8 cellular contexts compared by ENCODE assay signal in the genomic region with DNA sequence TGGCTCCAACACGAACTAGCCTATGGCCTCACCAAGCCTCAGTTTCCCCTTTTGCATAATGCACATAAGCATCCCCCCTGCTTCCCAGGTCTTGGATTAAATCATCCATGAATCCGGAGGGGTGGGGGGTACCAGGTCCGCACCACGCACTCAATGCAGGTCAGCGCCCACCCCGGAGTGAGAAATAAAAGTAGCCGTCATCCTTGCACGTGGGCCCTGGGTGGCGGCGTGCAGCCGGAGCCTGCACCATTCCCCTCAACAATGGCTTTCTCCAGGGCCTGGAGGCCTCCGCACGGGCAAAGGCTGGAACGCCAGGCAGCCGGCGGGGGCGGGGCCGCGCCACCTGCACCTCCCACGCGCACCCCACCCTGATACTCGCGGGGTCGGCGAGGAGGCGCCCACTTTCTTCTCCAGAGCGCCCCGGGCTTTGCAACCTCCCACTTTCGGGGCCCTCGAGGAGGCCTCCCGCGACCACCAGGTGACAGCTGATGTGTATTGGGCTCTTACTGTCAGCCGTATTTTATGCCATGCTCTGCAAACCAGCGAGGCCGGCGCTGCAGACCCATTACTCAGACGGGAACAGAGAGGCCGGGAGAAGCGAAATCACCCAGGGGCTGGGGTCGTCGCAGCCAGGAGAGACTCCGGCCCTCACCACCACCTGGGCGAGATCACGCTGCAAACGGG. TPM values are rescaled to one million over a fixed set of nuclear protein-coding genes. Genes with fewer than 3 reads are reported as not detected.
DNase-seq lines count a peak whose midpoint lies in the region; ATAC-seq and TF ChIP-seq lines count a peak whose summit lies in the region.

No MANE protein-coding gene starts in this region.

- BruUV-seq in PC-9 (replicated peaks; lab: Mats Ljungman, UMichigan), result no TSS peak

- no peaks in the 10 kb centered on the region for H3K9me3 ChIP-seq in DOHH2 (ENCODE audit: control insufficient read depth, insufficient read depth, low read length)
- H3K9me3 ChIP-seq in PC-9 (ENCODE audit: insufficient read depth, low read depth), result no peaks in the 10 kb centered on the region
- no peaks in the 10 kb centered on the region for H3K9me3 ChIP-seq in gastroesophageal sphincter
- no peaks in the 10 kb centered on the region for H3K9me3 ChIP-seq in vagina

- peaks cover 40% of the 10 kb centered on the region for H3K79me2 ChIP-seq in DOHH2 (ENCODE audit: control insufficient read depth, low read length)
- peaks cover 26% of the 10 kb centered on the region for H3K79me2 ChIP-seq in PC-9 (ENCODE audit: low read depth)

- peak overlapping the region; percentile 92 for H3K4me2 ChIP-seq in DOHH2 (ENCODE audit: low read length)
- H3K4me2 ChIP-seq in PC-9, result peak overlapping the region; percentile 90

- H3F3A ChIP-seq in DOHH2 (ENCODE audit: control insufficient read depth, insufficient read depth) (peaks cover 24% of the 10 kb centered on the region), PC-9 (ENCODE audit: insufficient read depth, low read depth) (peaks cover 22% of the 10 kb centered on the region; the same call in 1 of the 2 replicates)

- no peak for TF ChIP-seq EP300 in gastroesophageal sphincter (IDR thresholded peaks at IDR 0.05)

- POLR2A ChIA-PET in PC-9 (lab: Charles Lee; ENCODE audit: unreplicated experiment), result interaction anchor here (0.5 to 3.6 kb wide), 16 partner anchors 14 to 571 kb away, joined by 3 to 33 read pairs (median 5); no protein-coding TSS in a partner anchor

- peaks cover 33% of the 10 kb centered on the region for H3K4me1 ChIP-seq in DOHH2 (ENCODE audit: control insufficient read depth, low read length)
- peaks cover 11% of the 10 kb centered on the region for H3K4me1 ChIP-seq in PC-9 (replicated peaks; ENCODE audit: insufficient read depth)
- H3K4me1 ChIP-seq in gastroesophageal sphincter, result peaks cover 0 to 42% (median 6%) of the 10 kb centered on the region in 3 donors
- H3K4me1 ChIP-seq in vagina, result peaks cover 41% of the 10 kb centered on the region

- WGBS in gastroesophageal sphincter (ENCODE audit: low coverage in 1 of 2), 2 donors, result 0% methylated on average over 3 of the region's 45 CpGs; no CpG with 5 or more reads in 1 of the 2 donors

- H4K20me1 ChIP-seq in DOHH2 (ENCODE audit: control insufficient read depth, insufficient read depth, low read depth, low read length) (peaks cover 10% of the 10 kb centered on the region; the same call in 1 of the 2 replicates), PC-9 (ENCODE audit: insufficient read depth) (peaks cover 11% of the 10 kb centered on the region; the same call in 1 of the 2 replicates)

- H3K9me2 ChIP-seq in DOHH2 (replicated peaks; ENCODE audit: control insufficient read depth, low read length) (no peaks in the 10 kb centered on the region), PC-9 (ENCODE audit: insufficient read depth) (no peaks in the 10 kb centered on the region)

- H2AFZ ChIP-seq in PC-9, result no peak overlapping the region

- peak; percentile 8 for ATAC-seq in HG02588 (IDR thresholded peaks at IDR 0.05; ENCODE audit: unreplicated experiment)
- ATAC-seq in gastroesophageal sphincter, result peak; percentile 18
- peak; percentile 2 for ATAC-seq in omental fat pad (ENCODE audit: low FRiP score)

- H3K27ac ChIP-seq in DOHH2 (ENCODE audit: low read depth, low read length) (peak overlapping the region; percentile 40), PC-9 (peak overlapping the region; percentile 45; the same call in 1 of the 2 replicates), gastroesophageal sphincter (peak overlapping the region; percentile 58 to 94 (median 92)), vagina (peak overlapping the region; percentile 85)

- H3K36me3 ChIP-seq in DOHH2 (ENCODE audit: control insufficient read depth, low read length), result peaks cover 30% of the 10 kb centered on the region
- no peaks in the 10 kb centered on the region for H3K36me3 ChIP-seq in PC-9 (ENCODE audit: low read depth)
- H3K36me3 ChIP-seq in gastroesophageal sphincter, result peaks cover 0 to 11% of the 10 kb centered on the region in 2 donors
- H3K36me3 ChIP-seq in vagina, result no peaks in the 10 kb centered on the region

- TF ChIP-seq CTCF in DOHH2 (IDR thresholded peaks at IDR 0.05; ENCODE audit: low read depth, low read length, poor library complexity, severe bottlenecking) (no peak), PC-9 (conservative IDR thresholded peaks at IDR 0.05) (no peak), gastroesophageal sphincter (IDR thresholded peaks at IDR 0.05) (no peak), omental fat pad (IDR thresholded peaks at IDR 0.05) (no peak), vagina (IDR thresholded peaks at IDR 0.05) (no peak)

- H3K4me3 ChIP-seq in DOHH2 (ENCODE audit: low read length), result peak overlapping the region; percentile 99
- peak overlapping the region; percentile 77; the same call in 1 of the 2 replicates for H3K4me3 ChIP-seq in PC-9
- peak overlapping the region; percentile 83 to 92 for H3K4me3 ChIP-seq in gastroesophageal sphincter
- peak overlapping the region; percentile 62 to 98 for H3K4me3 ChIP-seq in vagina

- DNase-seq in PC-9 (peak in 1 of 2 experiments; percentile 57), omental fat pad (ENCODE audit: low spot score) (no peak), vagina (ENCODE audit: extremely low spot score in 2 of 2) (no peak), 8988T (no peak)
- DNase-seq in activated effector memory CD4-positive, alpha-beta T cell treated with anti-CD3 and anti-CD28 coated beads, Interleukin-2, amount 50 U/mL, for 16 hours, result peak; percentile 85

- CTCF ChIA-PET in PC-9 (lab: Charles Lee), result interaction anchor here (1.2 kb wide), 1 partner anchor 104 kb away, joined by 8 read pairs; no protein-coding TSS in a partner anchor

- TF ChIP-seq POLR2A in gastroesophageal sphincter (IDR thresholded peaks at IDR 0.05), result no peak
- no peak for TF ChIP-seq POLR2A in vagina (IDR thresholded peaks at IDR 0.05)

- H3K27me3 ChIP-seq in DOHH2 (ENCODE audit: control insufficient read depth, low read length) (no peaks in the 10 kb centered on the region), PC-9 (ENCODE audit: insufficient read depth, low read depth) (no peaks in the 10 kb centered on the region), gastroesophageal sphincter (no peaks in the 10 kb centered on the region), vagina (no peaks in the 10 kb centered on the region)

- intact Hi-C loops in PC-9 (cut with micrococcal nuclease; ENCODE audit: unreplicated experiment), result loop anchor here (1.0 kb wide), 1 partner anchor 104 kb away; no protein-coding TSS in a partner anchor
- intact Hi-C loops in vagina (cut with DNase I), result loop anchor here (2.0 kb wide), 1 partner anchor 136 kb away; no protein-coding TSS in a partner anchor

RNA-seq across cellular contexts. Expression of a gene that starts 0.8 kb away (rescaled TPM):
- total RNA-seq in PC-9 (2021), result 24.7 and 35.5 TPM in 2 replicates
- 100 to 1,000 TPM in 1 of 4 donors, 10 to 100 TPM in 3; 69.9 to 374 (median 88.7) TPM for total RNA-seq in gastroesophageal sphincter
- total RNA-seq in omental fat pad, result 100 to 1,000 TPM; 120 to 726 (median 425) TPM
- 181 TPM for total RNA-seq in vagina

RNA-seq across cellular contexts. Expression of a gene that starts 18.4 kb away (rescaled TPM):
- total RNA-seq in PC-9 (2021) (109 and 114 TPM in 2 replicates), gastroesophageal sphincter (10 to 100 TPM; 17.4 to 41.5 (median 26.8) TPM), omental fat pad (10 to 100 TPM; 14.1 to 37.5 (median 23.0) TPM), vagina (41.0 TPM)

RNA-seq across cellular contexts. Expression of a gene that starts 47.8 kb away (rescaled TPM):
- total RNA-seq in PC-9 (2021), result 80.0 and 81.9 TPM in 2 replicates
- total RNA-seq in gastroesophageal sphincter, result 10 to 100 TPM; 22.9 to 32.2 (median 27.3) TPM
- total RNA-seq in omental fat pad, result 10 to 100 TPM; 28.8 to 43.6 (median 41.1) TPM
- 20.9 TPM for total RNA-seq in vagina

Comparison
In these comparisons a context has a peak if more than half of its experiments do, and no peak if none do; other contexts are left out.
1. H3K27ac ChIP-seq: peak in every context shown above with its lines; median percentile 92 in gastroesophageal sphincter; 85 in vagina; 45 in PC-9; 40 in DOHH2.